In genomic region chr19:12886943-12887747, GRCh38 we compare ENCODE assay signal across 12 cellular contexts. TPM values are rescaled to one million over a fixed set of nuclear protein-coding genes. Genes with fewer than 3 reads are reported as not detected.
DNase-seq lines count a peak whose midpoint lies in the region; TF ChIP-seq lines count a peak whose summit lies in the region.
"Had no signal": no experiment of that assay in that cellular context is flagged by ENCODE, and none has a peak within 500 bp of the region (broad histone marks: within the 10 kb centered on the region; RNA-seq: fewer than 3 reads in every experiment).

Gene KLF1 (minus strand): TSS chr19:12887201. CDS start chr19:12887140, 61 bp downstream.

- H3K4me3 Mint-ChIP-seq in activated naive CD4-positive, alpha-beta T cell treated with anti-CD3 and anti-CD28 coated beads for 36 hours, result peak within 1 kb of the TSS; percentile 57
- H3K4me3 Mint-ChIP-seq in activated T-helper 1 cell treated with anti-CD3 and anti-CD28 coated beads, Interleukin-12 subunit alpha, Interleukin-12 subunit beta, Interleukin-2, Interleukin-4 antibody, amounts not matched to agents 30 ng/mL and 10 ng/mL and 1 ng/mL, durations not matched to agents 14 hours and 24 hours and 36 hours, result peak within 1 kb of the TSS; percentile 69

- H3K36me3 ChIP-seq in iPS-20b (ENCODE audit: insufficient read depth, low read depth, low read length) (no peaks in the 10 kb centered on the region), suprapubic skin (no peaks in the 10 kb centered on the region)

- DNase-seq in activated naive CD4-positive, alpha-beta T cell treated with anti-CD3 and anti-CD28 coated beads for 36 hours, result no peak
- no peak for DNase-seq in activated naive CD4-positive, alpha-beta T cell (lab: John Stamatoyannopoulos, UW)
- no peak for DNase-seq in activated T-helper 1 cell treated with anti-CD3 and anti-CD28 coated beads, Interleukin-12 subunit alpha, Interleukin-12 subunit beta, Interleukin-2, Interleukin-4 antibody, amounts not matched to agents 30 ng/mL and 10 ng/mL and 1 ng/mL, durations not matched to agents 14 hours and 24 hours and 36 hours (ENCODE audit: low spot score)
- no peak for DNase-seq in suprapubic skin (ENCODE audit: low spot score in 2 of 2)
- DNase-seq in Kasumi-1 (lab: John Stamatoyannopoulos, UW), result no peak
- DNase-seq in kidney tubule cell (ENCODE audit: low spot score), result no peak
- DNase-seq in stimulated activated CD4-positive, alpha-beta T cell treated with anti-CD3 and anti-CD28 coated beads, Interleukin-1b, Interleukin-23, amount 100 ng/mL, for 48 hours, result no peak
- DNase-seq: cortex of kidney, islet precursor cell, NCI-H1105 treated with DMSO at 0.1 percent for 48 hours had no signal

- no peaks in the 10 kb centered on the region for H3K27me3 Mint-ChIP-seq in activated naive CD4-positive, alpha-beta T cell treated with anti-CD3 and anti-CD28 coated beads for 36 hours (ENCODE audit: low read depth)
- H3K27me3 Mint-ChIP-seq in activated T-helper 1 cell treated with anti-CD3 and anti-CD28 coated beads, Interleukin-12 subunit alpha, Interleukin-12 subunit beta, Interleukin-2, Interleukin-4 antibody, amounts not matched to agents 30 ng/mL and 10 ng/mL and 1 ng/mL, durations not matched to agents 14 hours and 24 hours and 36 hours (ENCODE audit: insufficient read depth), result no peaks in the 10 kb centered on the region

- H3K9me3 ChIP-seq in iPS-20b (ENCODE audit: insufficient read depth, low read depth, low read length) (no peaks in the 10 kb centered on the region; the same call in 1 of the 2 replicates), suprapubic skin (no peaks in the 10 kb centered on the region)

- TF ChIP-seq CTCF in suprapubic skin (IDR thresholded peaks at IDR 0.05), result no peak

- TF ChIP-seq POLR2A in suprapubic skin (IDR thresholded peaks at IDR 0.05), result no peak

- H3K36me3 Mint-ChIP-seq in activated naive CD4-positive, alpha-beta T cell treated with anti-CD3 and anti-CD28 coated beads for 36 hours (ENCODE audit: low read depth), result no peaks in the 10 kb centered on the region
- H3K36me3 Mint-ChIP-seq in activated T-helper 1 cell treated with anti-CD3 and anti-CD28 coated beads, Interleukin-12 subunit alpha, Interleukin-12 subunit beta, Interleukin-2, Interleukin-4 antibody, amounts not matched to agents 30 ng/mL and 10 ng/mL and 1 ng/mL, durations not matched to agents 14 hours and 24 hours and 36 hours (ENCODE audit: low read depth), result peaks cover 3% of the 10 kb centered on the region

- H3K4me1 Mint-ChIP-seq in activated naive CD4-positive, alpha-beta T cell treated with anti-CD3 and anti-CD28 coated beads for 36 hours (ENCODE audit: low read depth), result peaks cover 28% of the 10 kb centered on the region
- H3K4me1 Mint-ChIP-seq in activated T-helper 1 cell treated with anti-CD3 and anti-CD28 coated beads, Interleukin-12 subunit alpha, Interleukin-12 subunit beta, Interleukin-2, Interleukin-4 antibody, amounts not matched to agents 30 ng/mL and 10 ng/mL and 1 ng/mL, durations not matched to agents 14 hours and 24 hours and 36 hours (ENCODE audit: low read depth), result peaks cover 18% of the 10 kb centered on the region

- H3K4me3 ChIP-seq in iPS-20b (ENCODE audit: low read length) (peak within 1 kb of the TSS; percentile 66), suprapubic skin (peak within 1 kb of the TSS; percentile 49)

- peak within 1 kb of the TSS; percentile 72; the same call in 1 of the 2 replicates for H3K9ac ChIP-seq in iPS-20b (ENCODE audit: low read depth, low read length)

- CTCF ChIA-PET in activated naive CD4-positive, alpha-beta T cell treated with anti-CD3 and anti-CD28 coated beads for 36 hours (lab: Charles Lee), result interaction anchor here (1.1 to 2.1 kb wide), 3 partner anchors 76 to 78 kb away, joined by 5 to 10 read pairs (median 7); no protein-coding TSS in a partner anchor

- WGBS in suprapubic skin, result 77% methylated on average over 6 of the region's 17 CpGs

- no peak for TF ChIP-seq EP300 in suprapubic skin (IDR thresholded peaks at IDR 0.05)

- H3K4me1 ChIP-seq in iPS-20b (ENCODE audit: insufficient read depth, low read length), result no peaks in the 10 kb centered on the region
- peaks cover 33% of the 10 kb centered on the region for H3K4me1 ChIP-seq in suprapubic skin

- intact Hi-C loops in activated naive CD4-positive, alpha-beta T cell treated with anti-CD3 and anti-CD28 coated beads for 36 hours (cut with micrococcal nuclease), result no loop called here
- intact Hi-C loops in activated T-helper 1 cell treated with anti-CD3 and anti-CD28 coated beads, Interleukin-12 subunit alpha, Interleukin-12 subunit beta, Interleukin-2, Interleukin-4 antibody, amounts not matched to agents 30 ng/mL and 10 ng/mL and 1 ng/mL, durations not matched to agents 14 hours and 24 hours and 36 hours (cut with micrococcal nuclease), result no loop called here

- H3K27ac Mint-ChIP-seq in activated naive CD4-positive, alpha-beta T cell treated with anti-CD3 and anti-CD28 coated beads for 36 hours, result no peak within 1 kb of the TSS
- H3K27ac Mint-ChIP-seq in activated T-helper 1 cell treated with anti-CD3 and anti-CD28 coated beads, Interleukin-12 subunit alpha, Interleukin-12 subunit beta, Interleukin-2, Interleukin-4 antibody, amounts not matched to agents 30 ng/mL and 10 ng/mL and 1 ng/mL, durations not matched to agents 14 hours and 24 hours and 36 hours, result peak within 1 kb of the TSS; percentile 36

- H3K27me3 ChIP-seq in iPS-20b (ENCODE audit: insufficient read depth, low read length) (peaks cover 49% of the 10 kb centered on the region), suprapubic skin (peaks cover 20% of the 10 kb centered on the region)

- H3K9me3 Mint-ChIP-seq in activated naive CD4-positive, alpha-beta T cell treated with anti-CD3 and anti-CD28 coated beads for 36 hours, result peaks cover 7% of the 10 kb centered on the region
- H3K9me3 Mint-ChIP-seq in activated T-helper 1 cell treated with anti-CD3 and anti-CD28 coated beads, Interleukin-12 subunit alpha, Interleukin-12 subunit beta, Interleukin-2, Interleukin-4 antibody, amounts not matched to agents 30 ng/mL and 10 ng/mL and 1 ng/mL, durations not matched to agents 14 hours and 24 hours and 36 hours, result no peaks in the 10 kb centered on the region

- H3K27ac ChIP-seq in iPS-20b (ENCODE audit: low read length) (no peak within 1 kb of the TSS), suprapubic skin (no peak within 1 kb of the TSS)

RNA-seq across cellular contexts. Expression of gene KLF1, which starts in this region (rescaled TPM):
- total RNA-seq in activated naive CD4-positive, alpha-beta T cell treated with anti-CD3 and anti-CD28 coated beads for 36 hours, result under 1 TPM; 0.17 to 0.21 TPM
- 0.80 and 1.3 TPM in 2 replicates for total RNA-seq in activated T-helper 1 cell treated with anti-CD3 and anti-CD28 coated beads, Interleukin-12 subunit alpha, Interleukin-12 subunit beta, Interleukin-2, Interleukin-4 antibody, amounts not matched to agents 30 ng/mL and 10 ng/mL and 1 ng/mL, durations not matched to agents 14 hours and 24 hours and 36 hours
- not detected for total RNA-seq in suprapubic skin
- total RNA-seq: right cardiac atrium had no signal
